8 cellular contexts compared by ENCODE assay signal in genomic region chr10:68348265-68348741, GRCh38. TPM values are rescaled to one million over a fixed set of nuclear protein-coding genes. Genes with fewer than 3 reads are reported as not detected.
DNase-seq lines count a peak whose midpoint lies in the region; ATAC-seq, FAIRE-seq and TF ChIP-seq lines count a peak whose summit lies in the region.

No MANE protein-coding gene starts in this region.

- H3K27me3 ChIP-seq in A673 (replicated peaks; ENCODE audit: insufficient read depth, low read depth, low read length, poor library complexity) (no peaks in the 10 kb centered on the region), bronchial epithelial cell (ENCODE audit: control insufficient read depth, insufficient read depth, low read length) (no peaks in the 10 kb centered on the region), right lobe of liver (no peaks in the 10 kb centered on the region)

- H3K4me3 ChIP-seq in A673 (ENCODE audit: low read depth, low read length, poor library complexity, severe bottlenecking), result no peak overlapping the region
- H3K4me3 ChIP-seq in GM12864 (ENCODE audit: low read depth, low read length), result no peak overlapping the region
- H3K4me3 ChIP-seq in bronchial epithelial cell (ENCODE audit: low read depth, low read length), result no peak overlapping the region
- no peak overlapping the region for H3K4me3 ChIP-seq in right lobe of liver

- intact Hi-C loops in A673 (cut with micrococcal nuclease; ENCODE audit: unreplicated experiment), result loop anchor here (5.0 kb wide), 1 partner anchor 136 kb away; no protein-coding TSS in a partner anchor
- intact Hi-C loops in right lobe of liver (cut with DNase I), result loop anchor here in 1 of 2 donors (5.0 kb wide), 1 partner anchor 136 kb away; no protein-coding TSS in a partner anchor

- TF ChIP-seq CTCF in A673 (conservative IDR thresholded peaks at IDR 0.05; ENCODE audit: low read depth, low read length) (peak; percentile 83), GM12864 (IDR thresholded peaks at IDR 0.05; ENCODE audit: low read depth, low read length, missing control alignments) (peak; percentile 92), bronchial epithelial cell (IDR thresholded peaks at IDR 0.05; ENCODE audit: insufficient read depth, low read length, severe bottlenecking) (peak; percentile 78), right lobe of liver (IDR thresholded peaks at IDR 0.05) (peak; percentile 48 to 72 (median 68))

- in situ Hi-C loops in KBM-7 (cut with MboI; ENCODE audit: low pct_unique_long_range_greater_than_20kb, low sequenced_read_pairs), result no loop called here

- DNase-seq in A673 (ENCODE audit: low spot score), result peak; percentile 81
- no peak for DNase-seq in GM12864 (ENCODE audit: low read depth)
- DNase-seq in KBM-7, result peak; percentile 69
- DNase-seq in T1000 (lab: John Stamatoyannopoulos, UW), result peak; percentile 26
- DNase-seq in bronchial epithelial cell (ENCODE audit: low read depth), result peak; percentile 46
- DNase-seq in right lobe of liver, result peak in 1 of 3 donors; percentile 22
- peak; percentile 32 to 51 for DNase-seq in stimulated activated naive CD8-positive, alpha-beta T cell treated with anti-CD3 and anti-CD28 coated beads, Interleukin-15, amount 100 ng/mL, for 72 hours
- no peak for DNase-seq in putamen (ENCODE audit: low spot score)

- BruUV-seq in A673 (replicated peaks; lab: Mats Ljungman, UMichigan), result no TSS peak

- H3K27me3 Mint-ChIP-seq in stimulated activated naive CD8-positive, alpha-beta T cell treated with anti-CD3 and anti-CD28 coated beads, Interleukin-15, amount 100 ng/mL, for 72 hours, result no peaks in the 10 kb centered on the region

- POLR2A ChIA-PET in A673 (lab: Charles Lee; ENCODE audit: low non-redundant PET), result no interaction called here

- H3K27ac Mint-ChIP-seq in stimulated activated naive CD8-positive, alpha-beta T cell treated with anti-CD3 and anti-CD28 coated beads, Interleukin-15, amount 100 ng/mL, for 72 hours, result peak overlapping the region in 1 of 2 donors; percentile 48

- H3K9me3 Mint-ChIP-seq in stimulated activated naive CD8-positive, alpha-beta T cell treated with anti-CD3 and anti-CD28 coated beads, Interleukin-15, amount 100 ng/mL, for 72 hours, result no peaks in the 10 kb centered on the region

- H3K27ac ChIP-seq in A673 (ENCODE audit: low read depth, low read length, poor library complexity, severe bottlenecking) (no peak overlapping the region), right lobe of liver (no peak overlapping the region)

- H3K9me3 ChIP-seq in A673 (ENCODE audit: low read depth, low read length, poor library complexity, severe bottlenecking) (no peaks in the 10 kb centered on the region), right lobe of liver (no peaks in the 10 kb centered on the region)

- no peak for TF ChIP-seq POLR2A in right lobe of liver (IDR thresholded peaks at IDR 0.05)

- CTCF ChIA-PET in A673 (lab: Charles Lee), result interaction anchor here (0.6 to 1.2 kb wide), 8 partner anchors 9 to 788 kb away, joined by 3 to 7 read pairs (median 4); partner anchors contain the start of gene ATOH7

- no peak for FAIRE-seq in bronchial epithelial cell (lab: Jason Lieb, UNC)

- ATAC-seq in right lobe of liver, result peak; percentile 85 to 91 (median 88)
- ATAC-seq in stimulated activated naive CD8-positive, alpha-beta T cell treated with anti-CD3 and anti-CD28 coated beads, Interleukin-15, amount 100 ng/mL, for 72 hours, result peak; percentile 76

- peaks cover 48% of the 10 kb centered on the region for H3K36me3 ChIP-seq in A673 (ENCODE audit: insufficient read depth, low read length, poor library complexity, severe bottlenecking)
- H3K36me3 ChIP-seq in bronchial epithelial cell (ENCODE audit: control insufficient read depth, insufficient read depth, low read length), result peaks cover 1% of the 10 kb centered on the region
- peaks cover 0 to 40% (median 17%) of the 10 kb centered on the region in 4 donors for H3K36me3 ChIP-seq in right lobe of liver

- WGBS in right lobe of liver (ENCODE audit: insufficient coverage, low coverage, low lambda C conversion rate, missing lambda C conversion rate), result 25% methylated on average over 1 of the region's 2 CpGs

- no peaks in the 10 kb centered on the region for H3K4me1 ChIP-seq in A673 (ENCODE audit: insufficient read depth, low read length, poor library complexity, severe bottlenecking)
- no peaks in the 10 kb centered on the region for H3K4me1 ChIP-seq in right lobe of liver

- H3K4me1 Mint-ChIP-seq in stimulated activated naive CD8-positive, alpha-beta T cell treated with anti-CD3 and anti-CD28 coated beads, Interleukin-15, amount 100 ng/mL, for 72 hours, result peaks cover 11% of the 10 kb centered on the region

- no peak overlapping the region for H3K4me3 Mint-ChIP-seq in stimulated activated naive CD8-positive, alpha-beta T cell treated with anti-CD3 and anti-CD28 coated beads, Interleukin-15, amount 100 ng/mL, for 72 hours

RNA-seq across cellular contexts. Expression of gene PBLD, which starts 15.6 kb away (rescaled TPM):
- total RNA-seq in A673 (2021), result 4.9 and 6.2 TPM in 2 replicates
- total RNA-seq in bronchial epithelial cell, result 0.53 and 2.4 TPM in 2 replicates
- 100 to 1,000 TPM in 4 of 6 experiments, 10 to 100 TPM in 2; 45.5 to 162 (median 129) TPM for total RNA-seq in right lobe of liver

RNA-seq across cellular contexts. Expression of gene HNRNPH3, which starts 16.4 kb away (rescaled TPM):
- 237 and 251 TPM in 2 replicates for total RNA-seq in A673 (2021)
- total RNA-seq in bronchial epithelial cell, result 18.4 and 38.4 TPM in 2 replicates
- total RNA-seq in right lobe of liver, result 10 to 100 TPM; 13.2 to 40.7 (median 25.3) TPM

RNA-seq across cellular contexts. Expression of gene RUFY2, which starts 58.8 kb away (rescaled TPM):
- 25.8 and 28.8 TPM in 2 replicates for total RNA-seq in A673 (2021)
- total RNA-seq in bronchial epithelial cell, result 18.7 and 21.4 TPM in 2 replicates
- 1 to 10 TPM; 4.7 to 9.0 (median 5.6) TPM for total RNA-seq in right lobe of liver

Comparison
In these comparisons a context has a peak if more than half of its experiments do, and no peak if none do; other contexts are left out.
1. DNase-seq: peak in A673 (single experiment), KBM-7 (single experiment), T1000 (single experiment), bronchial epithelial cell (single experiment) and stimulated activated naive CD8-positive, alpha-beta T cell treated with anti-CD3 and anti-CD28 coated beads, Interleukin-15, amount 100 ng/mL, for 72 hours (2 of 2); none in GM12864 (single experiment) and putamen (single experiment).
2. Peak in every context shown above with its lines, with median percentiles within 50 percentile points of each other: CTCF ChIP-seq.